ENCODE assay signal across 1 cellular context in the genomic region with DNA sequence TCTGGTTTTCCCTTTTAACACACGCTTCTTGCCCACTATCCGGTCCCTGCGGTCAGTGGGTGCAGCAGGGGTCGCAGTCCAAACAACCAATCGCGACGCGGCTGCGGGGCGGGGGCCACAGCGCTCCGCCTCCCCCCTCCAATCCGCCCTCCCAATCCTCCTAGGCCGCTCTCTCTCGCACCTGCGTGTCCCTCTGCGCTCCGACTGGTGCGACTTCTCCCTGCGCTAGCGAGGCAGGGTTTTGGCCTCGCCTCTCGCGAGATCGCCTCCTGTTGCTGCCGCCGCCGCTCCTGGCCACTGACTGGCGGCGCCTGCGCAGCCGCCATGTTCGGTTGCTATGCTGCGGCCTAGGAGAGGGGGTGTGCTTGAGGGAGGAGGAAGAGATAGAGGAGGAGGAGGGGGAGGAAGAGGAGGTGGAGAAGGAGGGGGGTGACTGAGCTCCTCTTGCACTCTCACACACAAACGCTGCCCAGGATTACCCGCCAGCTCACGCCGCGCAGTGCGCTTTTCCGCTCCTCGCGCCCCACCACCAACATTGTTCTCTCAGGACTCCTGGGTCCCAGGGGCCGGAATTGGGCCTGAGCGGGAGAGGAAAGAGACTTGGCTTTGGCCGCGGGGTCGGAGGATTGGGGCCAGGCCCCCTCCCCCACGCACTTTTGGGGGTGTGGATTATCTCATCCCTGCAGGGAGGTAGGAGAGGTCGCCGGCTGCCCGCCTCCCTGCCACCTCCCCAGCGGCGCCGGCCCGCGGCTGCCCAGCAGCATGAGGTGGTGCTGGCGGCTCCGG.
TF ChIP-seq lines count a peak whose summit lies in the region.

A gene with protein sequence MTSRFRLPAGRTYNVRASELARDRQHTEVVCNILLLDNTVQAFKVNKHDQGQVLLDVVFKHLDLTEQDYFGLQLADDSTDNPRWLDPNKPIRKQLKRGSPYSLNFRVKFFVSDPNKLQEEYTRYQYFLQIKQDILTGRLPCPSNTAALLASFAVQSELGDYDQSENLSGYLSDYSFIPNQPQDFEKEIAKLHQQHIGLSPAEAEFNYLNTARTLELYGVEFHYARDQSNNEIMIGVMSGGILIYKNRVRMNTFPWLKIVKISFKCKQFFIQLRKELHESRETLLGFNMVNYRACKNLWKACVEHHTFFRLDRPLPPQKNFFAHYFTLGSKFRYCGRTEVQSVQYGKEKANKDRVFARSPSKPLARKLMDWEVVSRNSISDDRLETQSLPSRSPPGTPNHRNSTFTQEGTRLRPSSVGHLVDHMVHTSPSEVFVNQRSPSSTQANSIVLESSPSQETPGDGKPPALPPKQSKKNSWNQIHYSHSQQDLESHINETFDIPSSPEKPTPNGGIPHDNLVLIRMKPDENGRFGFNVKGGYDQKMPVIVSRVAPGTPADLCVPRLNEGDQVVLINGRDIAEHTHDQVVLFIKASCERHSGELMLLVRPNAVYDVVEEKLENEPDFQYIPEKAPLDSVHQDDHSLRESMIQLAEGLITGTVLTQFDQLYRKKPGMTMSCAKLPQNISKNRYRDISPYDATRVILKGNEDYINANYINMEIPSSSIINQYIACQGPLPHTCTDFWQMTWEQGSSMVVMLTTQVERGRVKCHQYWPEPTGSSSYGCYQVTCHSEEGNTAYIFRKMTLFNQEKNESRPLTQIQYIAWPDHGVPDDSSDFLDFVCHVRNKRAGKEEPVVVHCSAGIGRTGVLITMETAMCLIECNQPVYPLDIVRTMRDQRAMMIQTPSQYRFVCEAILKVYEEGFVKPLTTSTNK (plus strand): TSS at position 472 of the 786 bp plus-strand sequence. CDS start 49,932 bp downstream, outside the sequence.

TF ChIP-seq in HepG2, 621 proteins besides CTCF, POLR2A, EP300 and RAD21 (continued from another document and continues in another):
- TF ChIP-seq, protein P1, sequence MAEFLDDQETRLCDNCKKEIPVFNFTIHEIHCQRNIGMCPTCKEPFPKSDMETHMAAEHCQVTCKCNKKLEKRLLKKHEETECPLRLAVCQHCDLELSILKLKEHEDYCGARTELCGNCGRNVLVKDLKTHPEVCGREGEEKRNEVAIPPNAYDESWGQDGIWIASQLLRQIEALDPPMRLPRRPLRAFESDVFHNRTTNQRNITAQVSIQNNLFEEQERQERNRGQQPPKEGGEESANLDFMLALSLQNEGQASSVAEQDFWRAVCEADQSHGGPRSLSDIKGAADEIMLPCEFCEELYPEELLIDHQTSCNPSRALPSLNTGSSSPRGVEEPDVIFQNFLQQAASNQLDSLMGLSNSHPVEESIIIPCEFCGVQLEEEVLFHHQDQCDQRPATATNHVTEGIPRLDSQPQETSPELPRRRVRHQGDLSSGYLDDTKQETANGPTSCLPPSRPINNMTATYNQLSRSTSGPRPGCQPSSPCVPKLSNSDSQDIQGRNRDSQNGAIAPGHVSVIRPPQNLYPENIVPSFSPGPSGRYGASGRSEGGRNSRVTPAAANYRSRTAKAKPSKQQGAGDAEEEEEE (CRISPR knock-in tag; IDR thresholded peaks at IDR 0.05; ENCODE audit: borderline replicate concordance) = no peak
- peak; percentile 69 for TF ChIP-seq TEAD3 (CRISPR knock-in tag; optimal IDR thresholded peaks at IDR 0.05; ENCODE audit: borderline replicate concordance)
- peak; percentile 66; the same call in 1 of the 2 replicates for TF ChIP-seq ZNF589 (CRISPR knock-in tag; conservative IDR thresholded peaks at IDR 0.05)
- TF ChIP-seq HMG20A (CRISPR knock-in tag; IDR thresholded peaks at IDR 0.05; ENCODE audit: borderline replicate concordance) = peak; percentile 18
- peak; percentile 90 for TF ChIP-seq ZNF607 (CRISPR knock-in tag; IDR thresholded peaks at IDR 0.05; ENCODE audit: borderline replicate concordance)
- TF ChIP-seq, protein P2, sequence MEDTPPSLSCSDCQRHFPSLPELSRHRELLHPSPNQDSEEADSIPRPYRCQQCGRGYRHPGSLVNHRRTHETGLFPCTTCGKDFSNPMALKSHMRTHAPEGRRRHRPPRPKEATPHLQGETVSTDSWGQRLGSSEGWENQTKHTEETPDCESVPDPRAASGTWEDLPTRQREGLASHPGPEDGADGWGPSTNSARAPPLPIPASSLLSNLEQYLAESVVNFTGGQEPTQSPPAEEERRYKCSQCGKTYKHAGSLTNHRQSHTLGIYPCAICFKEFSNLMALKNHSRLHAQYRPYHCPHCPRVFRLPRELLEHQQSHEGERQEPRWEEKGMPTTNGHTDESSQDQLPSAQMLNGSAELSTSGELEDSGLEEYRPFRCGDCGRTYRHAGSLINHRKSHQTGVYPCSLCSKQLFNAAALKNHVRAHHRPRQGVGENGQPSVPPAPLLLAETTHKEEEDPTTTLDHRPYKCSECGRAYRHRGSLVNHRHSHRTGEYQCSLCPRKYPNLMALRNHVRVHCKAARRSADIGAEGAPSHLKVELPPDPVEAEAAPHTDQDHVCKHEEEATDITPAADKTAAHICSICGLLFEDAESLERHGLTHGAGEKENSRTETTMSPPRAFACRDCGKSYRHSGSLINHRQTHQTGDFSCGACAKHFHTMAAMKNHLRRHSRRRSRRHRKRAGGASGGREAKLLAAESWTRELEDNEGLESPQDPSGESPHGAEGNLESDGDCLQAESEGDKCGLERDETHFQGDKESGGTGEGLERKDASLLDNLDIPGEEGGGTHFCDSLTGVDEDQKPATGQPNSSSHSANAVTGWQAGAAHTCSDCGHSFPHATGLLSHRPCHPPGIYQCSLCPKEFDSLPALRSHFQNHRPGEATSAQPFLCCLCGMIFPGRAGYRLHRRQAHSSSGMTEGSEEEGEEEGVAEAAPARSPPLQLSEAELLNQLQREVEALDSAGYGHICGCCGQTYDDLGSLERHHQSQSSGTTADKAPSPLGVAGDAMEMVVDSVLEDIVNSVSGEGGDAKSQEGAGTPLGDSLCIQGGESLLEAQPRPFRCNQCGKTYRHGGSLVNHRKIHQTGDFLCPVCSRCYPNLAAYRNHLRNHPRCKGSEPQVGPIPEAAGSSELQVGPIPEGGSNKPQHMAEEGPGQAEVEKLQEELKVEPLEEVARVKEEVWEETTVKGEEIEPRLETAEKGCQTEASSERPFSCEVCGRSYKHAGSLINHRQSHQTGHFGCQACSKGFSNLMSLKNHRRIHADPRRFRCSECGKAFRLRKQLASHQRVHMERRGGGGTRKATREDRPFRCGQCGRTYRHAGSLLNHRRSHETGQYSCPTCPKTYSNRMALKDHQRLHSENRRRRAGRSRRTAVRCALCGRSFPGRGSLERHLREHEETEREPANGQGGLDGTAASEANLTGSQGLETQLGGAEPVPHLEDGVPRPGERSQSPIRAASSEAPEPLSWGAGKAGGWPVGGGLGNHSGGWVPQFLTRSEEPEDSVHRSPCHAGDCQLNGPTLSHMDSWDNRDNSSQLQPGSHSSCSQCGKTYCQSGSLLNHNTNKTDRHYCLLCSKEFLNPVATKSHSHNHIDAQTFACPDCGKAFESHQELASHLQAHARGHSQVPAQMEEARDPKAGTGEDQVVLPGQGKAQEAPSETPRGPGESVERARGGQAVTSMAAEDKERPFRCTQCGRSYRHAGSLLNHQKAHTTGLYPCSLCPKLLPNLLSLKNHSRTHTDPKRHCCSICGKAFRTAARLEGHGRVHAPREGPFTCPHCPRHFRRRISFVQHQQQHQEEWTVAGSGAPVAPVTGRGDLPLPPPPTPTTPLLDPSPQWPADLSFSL (CRISPR knock-in tag; IDR thresholded peaks at IDR 0.05) = peak; percentile 44; the same call in 1 of the 2 replicates
- peak; percentile 88 for TF ChIP-seq ZMYM2 (CRISPR knock-in tag; IDR thresholded peaks at IDR 0.05)
- no peak for TF ChIP-seq ATAD3A (CRISPR knock-in tag; IDR thresholded peaks at IDR 0.05)
- TF ChIP-seq THYN1 (CRISPR knock-in tag; IDR thresholded peaks at IDR 0.05; ENCODE audit: borderline replicate concordance, low read depth) = no peak
- peak; percentile 100 for TF ChIP-seq POGZ (CRISPR knock-in tag; IDR thresholded peaks at IDR 0.05)
- TF ChIP-seq ZNF224 (CRISPR knock-in tag; IDR thresholded peaks at IDR 0.05) = no peak
- 0 out of 2 replicates have a peak, but pooled peaks have one; percentile 53 for TF ChIP-seq NR1H2 (CRISPR knock-in tag; IDR thresholded peaks at IDR 0.05; ENCODE audit: borderline replicate concordance, low read depth)
- peak; percentile 58; the same call in 1 of the 2 replicates for TF ChIP-seq BCL6 (CRISPR knock-in tag; IDR thresholded peaks at IDR 0.05)
- TF ChIP-seq SAP130 (CRISPR knock-in tag; IDR thresholded peaks at IDR 0.05; ENCODE audit: low read depth) = peak; percentile 82
- TF ChIP-seq HOXD1 (CRISPR knock-in tag; IDR thresholded peaks at IDR 0.05) = peak; percentile 70
- TF ChIP-seq, protein P3, sequence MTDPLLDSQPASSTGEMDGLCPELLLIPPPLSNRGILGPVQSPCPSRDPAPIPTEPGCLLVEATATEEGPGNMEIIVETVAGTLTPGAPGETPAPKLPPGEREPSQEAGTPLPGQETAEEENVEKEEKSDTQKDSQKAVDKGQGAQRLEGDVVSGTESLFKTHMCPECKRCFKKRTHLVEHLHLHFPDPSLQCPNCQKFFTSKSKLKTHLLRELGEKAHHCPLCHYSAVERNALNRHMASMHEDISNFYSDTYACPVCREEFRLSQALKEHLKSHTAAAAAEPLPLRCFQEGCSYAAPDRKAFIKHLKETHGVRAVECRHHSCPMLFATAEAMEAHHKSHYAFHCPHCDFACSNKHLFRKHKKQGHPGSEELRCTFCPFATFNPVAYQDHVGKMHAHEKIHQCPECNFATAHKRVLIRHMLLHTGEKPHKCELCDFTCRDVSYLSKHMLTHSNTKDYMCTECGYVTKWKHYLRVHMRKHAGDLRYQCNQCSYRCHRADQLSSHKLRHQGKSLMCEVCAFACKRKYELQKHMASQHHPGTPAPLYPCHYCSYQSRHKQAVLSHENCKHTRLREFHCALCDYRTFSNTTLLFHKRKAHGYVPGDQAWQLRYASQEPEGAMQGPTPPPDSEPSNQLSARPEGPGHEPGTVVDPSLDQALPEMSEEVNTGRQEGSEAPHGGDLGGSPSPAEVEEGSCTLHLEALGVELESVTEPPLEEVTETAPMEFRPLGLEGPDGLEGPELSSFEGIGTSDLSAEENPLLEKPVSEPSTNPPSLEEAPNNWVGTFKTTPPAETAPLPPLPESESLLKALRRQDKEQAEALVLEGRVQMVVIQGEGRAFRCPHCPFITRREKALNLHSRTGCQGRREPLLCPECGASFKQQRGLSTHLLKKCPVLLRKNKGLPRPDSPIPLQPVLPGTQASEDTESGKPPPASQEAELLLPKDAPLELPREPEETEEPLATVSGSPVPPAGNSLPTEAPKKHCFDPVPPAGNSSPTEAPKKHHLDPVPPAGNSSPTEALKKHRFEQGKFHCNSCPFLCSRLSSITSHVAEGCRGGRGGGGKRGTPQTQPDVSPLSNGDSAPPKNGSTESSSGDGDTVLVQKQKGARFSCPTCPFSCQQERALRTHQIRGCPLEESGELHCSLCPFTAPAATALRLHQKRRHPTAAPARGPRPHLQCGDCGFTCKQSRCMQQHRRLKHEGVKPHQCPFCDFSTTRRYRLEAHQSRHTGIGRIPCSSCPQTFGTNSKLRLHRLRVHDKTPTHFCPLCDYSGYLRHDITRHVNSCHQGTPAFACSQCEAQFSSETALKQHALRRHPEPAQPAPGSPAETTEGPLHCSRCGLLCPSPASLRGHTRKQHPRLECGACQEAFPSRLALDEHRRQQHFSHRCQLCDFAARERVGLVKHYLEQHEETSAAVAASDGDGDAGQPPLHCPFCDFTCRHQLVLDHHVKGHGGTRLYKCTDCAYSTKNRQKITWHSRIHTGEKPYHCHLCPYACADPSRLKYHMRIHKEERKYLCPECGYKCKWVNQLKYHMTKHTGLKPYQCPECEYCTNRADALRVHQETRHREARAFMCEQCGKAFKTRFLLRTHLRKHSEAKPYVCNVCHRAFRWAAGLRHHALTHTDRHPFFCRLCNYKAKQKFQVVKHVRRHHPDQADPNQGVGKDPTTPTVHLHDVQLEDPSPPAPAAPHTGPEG (CRISPR knock-in tag; IDR thresholded peaks at IDR 0.05) = peak; percentile 21; the same call in 1 of the 2 replicates
- TF ChIP-seq ZNF337 (CRISPR knock-in tag; IDR thresholded peaks at IDR 0.05; ENCODE audit: borderline replicate concordance, low read depth) = peak; percentile 84; the same call in 1 of the 2 replicates
- peak; percentile 73; the same call in 1 of the 2 replicates for TF ChIP-seq RARG (CRISPR knock-in tag; IDR thresholded peaks at IDR 0.05; ENCODE audit: low read depth)
- TF ChIP-seq, protein P4, sequence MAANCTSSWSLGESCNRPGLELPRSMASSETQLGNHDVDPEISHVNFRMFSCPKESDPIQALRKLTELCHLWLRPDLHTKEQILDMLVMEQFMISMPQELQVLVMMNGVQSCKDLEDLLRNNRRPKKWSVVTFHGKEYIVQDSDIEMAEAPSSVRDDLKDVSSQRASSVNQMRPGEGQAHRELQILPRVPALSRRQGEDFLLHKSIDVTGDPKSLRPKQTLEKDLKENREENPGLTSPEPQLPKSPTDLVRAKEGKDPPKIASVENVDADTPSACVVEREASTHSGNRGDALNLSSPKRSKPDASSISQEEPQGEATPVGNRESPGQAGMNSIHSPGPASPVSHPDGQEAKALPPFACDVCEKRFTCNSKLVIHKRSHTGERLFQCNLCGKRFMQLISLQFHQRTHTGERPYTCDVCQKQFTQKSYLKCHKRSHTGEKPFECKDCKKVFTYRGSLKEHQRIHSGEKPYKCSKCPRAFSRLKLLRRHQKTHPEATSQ (CRISPR knock-in tag; IDR thresholded peaks at IDR 0.05; ENCODE audit: borderline replicate concordance) = peak; percentile 100
- TF ChIP-seq NR2F2 (IDR thresholded peaks at IDR 0.05; ENCODE audit: borderline replicate concordance, low read depth) = 0 out of 2 replicates have a peak, but pooled peaks have one; percentile 17
- TF ChIP-seq ZNF878 (CRISPR knock-in tag; IDR thresholded peaks at IDR 0.05) = peak; percentile 75; the same call in 1 of the 2 replicates
- TF ChIP-seq GABPA (IDR thresholded peaks at IDR 0.05; ENCODE audit: low read depth, low read length) = no peak
- peak; percentile 27; the same call in 1 of the 2 replicates for TF ChIP-seq GABPA (CRISPR knock-in tag; IDR thresholded peaks at IDR 0.05; ENCODE audit: low read depth)
- TF ChIP-seq FOXM1 (CRISPR knock-in tag; IDR thresholded peaks at IDR 0.05) = 0 out of 2 replicates have a peak, but pooled peaks have one; percentile 37
- no peak; the same call in none of the 2 replicates for TF ChIP-seq ZNF782 (CRISPR knock-in tag; IDR thresholded peaks at IDR 0.05; ENCODE audit: borderline replicate concordance)
- peak; percentile 10; the same call in 1 of the 2 replicates for TF ChIP-seq ZNF230 (CRISPR knock-in tag; IDR thresholded peaks at IDR 0.05)
- TF ChIP-seq PCBP2 (optimal IDR thresholded peaks at IDR 0.05; ENCODE audit: low read depth, low read length, poor library complexity, severe bottlenecking) = peak; percentile 50
- peak; percentile 99 for TF ChIP-seq ARNT2 (CRISPR knock-in tag; IDR thresholded peaks at IDR 0.05; ENCODE audit: low read depth)
- TF ChIP-seq GFI1 (CRISPR knock-in tag; IDR thresholded peaks at IDR 0.05; ENCODE audit: borderline replicate concordance) = peak; percentile 84; the same call in 1 of the 2 replicates
- TF ChIP-seq SRY (CRISPR knock-in tag; IDR thresholded peaks at IDR 0.05) = no peak
- no peak; the same call in 1 of the 2 replicates for TF ChIP-seq PRMT3 (CRISPR knock-in tag; IDR thresholded peaks at IDR 0.05; ENCODE audit: borderline replicate concordance, low read depth)
- TF ChIP-seq ZEB1 (IDR thresholded peaks at IDR 0.05; ENCODE audit: insufficient replicate concordance, low read depth) = peak; percentile 26
- peak; percentile 74; the same call in 1 of the 2 replicates for TF ChIP-seq HNRNPUL1 (IDR thresholded peaks at IDR 0.05; ENCODE audit: low read depth, low read length)
- peak; percentile 97 for TF ChIP-seq ZFX (CRISPR knock-in tag; IDR thresholded peaks at IDR 0.05; ENCODE audit: low read depth)
- TF ChIP-seq, protein P5, sequence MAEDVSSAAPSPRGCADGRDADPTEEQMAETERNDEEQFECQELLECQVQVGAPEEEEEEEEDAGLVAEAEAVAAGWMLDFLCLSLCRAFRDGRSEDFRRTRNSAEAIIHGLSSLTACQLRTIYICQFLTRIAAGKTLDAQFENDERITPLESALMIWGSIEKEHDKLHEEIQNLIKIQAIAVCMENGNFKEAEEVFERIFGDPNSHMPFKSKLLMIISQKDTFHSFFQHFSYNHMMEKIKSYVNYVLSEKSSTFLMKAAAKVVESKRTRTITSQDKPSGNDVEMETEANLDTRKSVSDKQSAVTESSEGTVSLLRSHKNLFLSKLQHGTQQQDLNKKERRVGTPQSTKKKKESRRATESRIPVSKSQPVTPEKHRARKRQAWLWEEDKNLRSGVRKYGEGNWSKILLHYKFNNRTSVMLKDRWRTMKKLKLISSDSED (CRISPR knock-in tag; IDR thresholded peaks at IDR 0.05) = no peak
